8 cellular contexts compared by ENCODE assay signal in genomic region chr7:104883718-104884452, GRCh38.
DNase-seq lines count a peak whose midpoint lies in the region; ATAC-seq and TF ChIP-seq lines count a peak whose summit lies in the region.

No MANE protein-coding gene starts in this region.

- peak; percentile 94 for TF ChIP-seq CTCF in CD14-positive monocyte (IDR thresholded peaks at IDR 0.05)
- peak; percentile 93 for TF ChIP-seq CTCF in lower lobe of right lung (IDR thresholded peaks at IDR 0.05)

- peak overlapping the region; percentile 9 for H3K4me3 ChIP-seq in lower lobe of right lung

- peak overlapping the region; percentile 63 to 64 for H3K4me3 Mint-ChIP-seq in CD14-positive monocyte

- no peaks in the 10 kb centered on the region for H3K27me3 ChIP-seq in lower lobe of right lung (ENCODE audit: low read depth)

- no peaks in the 10 kb centered on the region for H3K36me3 Mint-ChIP-seq in CD14-positive monocyte

- DNase-seq in CD14-positive monocyte (ENCODE audit: low spot score), result peak; percentile 80
- peak; percentile 45 for DNase-seq in NCI-H524 treated with DMSO at 0.1 percent for 48 hours (lab: John Stamatoyannopoulos, UW)
- DNase-seq in activated CD4-positive, alpha-beta T cell treated with anti-CD3 and anti-CD28 coated beads, Interleukin-2, amount 50 U/mL, for 4 hours, result peak; percentile 68 to 74
- peak; percentile 88 to 90 for DNase-seq in dermis microvascular lymphatic vessel endothelial cell (ENCODE audit: low read depth in 2 of 2)
- DNase-seq in lower lobe of right lung, result peak; percentile 88
- peak; percentile 56 to 62 (median 62) for DNase-seq in stimulated activated CD4-positive, alpha-beta T cell treated with anti-CD3 and anti-CD28 coated beads, TNF-alpha, amount 100 ng/mL, for 4 hours (ENCODE audit: low read depth in 3 of 3)

- H3K27ac Mint-ChIP-seq in CD14-positive monocyte, result peak overlapping the region in 5 of 7 donors; percentile 52 to 86 (median 76)

- H3K4me1 ChIP-seq in lower lobe of right lung, result peaks cover 14% of the 10 kb centered on the region

- no peak overlapping the region for H3K27ac ChIP-seq in lower lobe of right lung

- intact Hi-C loops in CD14-positive monocyte (cut with micrococcal nuclease), result loop anchor here (1.0 to 2.0 kb wide), 2 partner anchors 34 to 35 kb away; no protein-coding TSS in a partner anchor
- intact Hi-C loops in lower lobe of right lung (cut with DNase I), result no loop called here

- H3K9me3 Mint-ChIP-seq in CD14-positive monocyte, result peaks cover 2 to 18% (median 9%) of the 10 kb centered on the region in 7 donors

- H3K9me3 ChIP-seq in lower lobe of right lung, result no peaks in the 10 kb centered on the region

- H3K4me1 Mint-ChIP-seq in CD14-positive monocyte, result peaks cover 10% of the 10 kb centered on the region

- ATAC-seq in GM19328 (IDR thresholded peaks at IDR 0.05; ENCODE audit: unreplicated experiment), result peak; percentile 65
- ATAC-seq in HG03442 (IDR thresholded peaks at IDR 0.05; ENCODE audit: unreplicated experiment), result peak; percentile 90
- ATAC-seq in lower lobe of right lung, result peak; percentile 94 to 96

- no peaks in the 10 kb centered on the region for H3K36me3 ChIP-seq in lower lobe of right lung

- H3K27me3 Mint-ChIP-seq in CD14-positive monocyte (ENCODE audit: low read depth in 3 of 3), result peaks cover 0 to 4% (median 2%) of the 10 kb centered on the region in 3 donors
